ENCODE assay signal across 30 cellular contexts in the genomic region with DNA sequence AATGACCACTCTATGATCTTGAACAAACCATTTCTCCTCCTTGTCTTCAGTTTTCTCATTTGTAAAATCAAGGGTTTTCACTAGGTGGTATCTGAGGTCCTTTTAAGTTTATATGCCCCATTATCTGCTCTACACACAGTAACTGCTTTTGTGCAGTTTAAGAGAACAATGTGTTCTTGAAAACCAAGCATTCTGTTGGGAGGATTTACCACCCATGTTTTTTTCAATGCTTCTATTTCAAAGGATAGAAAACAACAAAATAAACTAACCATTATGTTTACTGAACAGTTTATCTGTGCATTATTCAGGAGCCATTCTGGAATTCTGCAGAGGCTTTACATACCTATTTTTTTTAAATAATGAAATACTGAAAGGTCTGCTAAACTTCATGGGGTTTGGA.
"Had no signal": no experiment of that assay in that cellular context is flagged by ENCODE, and none has a peak within 500 bp of the region (broad histone marks: within the 10 kb centered on the region; RNA-seq: fewer than 3 reads in every experiment).

No MANE protein-coding gene starts in this region.

- H3K4me1 Mint-ChIP-seq: endodermal cell had no signal

- ATAC-seq: effector memory CD8-positive, alpha-beta T cell; esophagus mucosa; foreskin keratinocyte; gastrocnemius medialis; gastroesophageal sphincter; heart left ventricle; heart right ventricle had no signal

- H3K9me3 Mint-ChIP-seq: endodermal cell had no signal

- H3K4me3 Mint-ChIP-seq: dendritic cell treated with granulocyte-macrophage colony-stimulating factor and Interleukin-4, amounts not matched to agents 40 ng/mL and 50 ng/mL, for 4 days; effector memory CD8-positive, alpha-beta T cell; endodermal cell had no signal

- H3K4me3 ChIP-seq: colonic mucosa, coronary artery, dorsolateral prefrontal cortex, esophagus muscularis mucosa, esophagus squamous epithelium, gastrocnemius medialis, gastroesophageal sphincter, heart left ventricle, heart right ventricle, hepatocyte had no signal

- H3K27me3 Mint-ChIP-seq: effector memory CD8-positive, alpha-beta T cell had no signal

- DNase-seq: colonic mucosa; cortex of kidney; dermis blood vessel endothelial cell; dorsolateral prefrontal cortex; effector CD4-positive, alpha-beta T cell; effector CD8-positive, alpha-beta T cell; effector memory CD4-positive, alpha-beta T cell; effector memory CD8-positive, alpha-beta T cell; endodermal cell; erythroblast; esophagus squamous epithelium; foreskin fibroblast; foreskin keratinocyte; foreskin melanocyte; gastrocnemius medialis; glutamatergic neuron; head of caudate nucleus; heart left ventricle; heart right ventricle had no signal

- H3K27ac ChIP-seq: colonic mucosa, coronary artery, dorsolateral prefrontal cortex, epithelial cell of prostate, esophagus muscularis mucosa, esophagus squamous epithelium, foreskin keratinocyte, gastrocnemius medialis, gastroesophageal sphincter, heart left ventricle, heart right ventricle, hepatocyte had no signal

- H3K36me3 ChIP-seq: colonic mucosa, esophagus muscularis mucosa, esophagus squamous epithelium, gastrocnemius medialis, gastroesophageal sphincter, heart left ventricle, heart right ventricle had no signal

- H3K27ac Mint-ChIP-seq: dendritic cell treated with granulocyte-macrophage colony-stimulating factor and Interleukin-4, amounts not matched to agents 40 ng/mL and 50 ng/mL, for 4 days; effector memory CD8-positive, alpha-beta T cell; endodermal cell had no signal

- H2AFZ ChIP-seq: hepatocyte had no signal

- H3K79me2 ChIP-seq: hepatocyte had no signal

- H3K4me1 ChIP-seq: colonic mucosa, esophagus muscularis mucosa, esophagus squamous epithelium, foreskin keratinocyte, gastrocnemius medialis, gastroesophageal sphincter, heart left ventricle, heart right ventricle had no signal

- H3K4me2 ChIP-seq: hepatocyte had no signal

- H3K27me3 ChIP-seq: colonic mucosa, dorsolateral prefrontal cortex, esophagus muscularis mucosa, esophagus squamous epithelium, foreskin keratinocyte, gastrocnemius medialis, gastroesophageal sphincter, heart left ventricle, heart right ventricle, hepatocyte had no signal

- H3K9me3 ChIP-seq: colonic mucosa, esophagus muscularis mucosa, esophagus squamous epithelium, gastrocnemius medialis, gastroesophageal sphincter, heart left ventricle, heart right ventricle had no signal

- FAIRE-seq: colon, endometrium, endothelial cell of umbilical vein, frontal cortex had no signal
